1 cellular context compared by ENCODE assay signal in genomic region chr11:86148339-86148738, GRCh38.
TF ChIP-seq lines count a peak whose summit lies in the region.

No MANE protein-coding gene starts in this region.

TF ChIP-seq in K562, 482 proteins besides CTCF, POLR2A, EP300 and RAD21 (continued from another document and continues in another):
- peak; percentile 90 for TF ChIP-seq ARID3A (IDR thresholded peaks at IDR 0.05; ENCODE audit: borderline replicate concordance, low read depth, low read length)
- TF ChIP-seq EHMT2 (IDR thresholded peaks at IDR 0.05) = 0 out of 2 replicates have a peak, but pooled peaks have one; percentile 9
- TF ChIP-seq DPF2 (IDR thresholded peaks at IDR 0.05) = peak; percentile 94
- peak; percentile 98 for TF ChIP-seq ARID1B (IDR thresholded peaks at IDR 0.05)
- TF ChIP-seq NCOA2 (IDR thresholded peaks at IDR 0.05; ENCODE audit: partially characterized antibody in 2 of 2) = peak in 1 of 2 experiments; percentile 44
- TF ChIP-seq MYNN (IDR thresholded peaks at IDR 0.05) = 0 out of 2 replicates have a peak, but pooled peaks have one; percentile 56
- no peak for TF ChIP-seq MYNN (CRISPR knock-in tag; IDR thresholded peaks at IDR 0.05)
- TF ChIP-seq MLLT1 (IDR thresholded peaks at IDR 0.05) = peak; percentile 82 to 83
- TF ChIP-seq ZBTB11 (CRISPR knock-in tag; IDR thresholded peaks at IDR 0.05) = 0 out of 6 replicates have a peak, but pooled peaks of 1 of the 3 experiments have one; percentile 36
- TF ChIP-seq L3MBTL2 (IDR thresholded peaks at IDR 0.05) = peak; percentile 41; the same call in 1 of the 2 replicates
- TF ChIP-seq TAF9B (IDR thresholded peaks at IDR 0.05; ENCODE audit: partially characterized antibody) = peak; percentile 38
- peak; percentile 35; the same call in 1 of the 2 replicates for TF ChIP-seq ZNF274 (IDR thresholded peaks at IDR 0.05; ENCODE audit: borderline replicate concordance, low read depth, low read length)
- no peak for TF ChIP-seq SLC30A9 (CRISPR knock-in tag; IDR thresholded peaks at IDR 0.05)
- no peak for TF ChIP-seq ZBTB7A (IDR thresholded peaks at IDR 0.05; ENCODE audit: borderline replicate concordance, control insufficient read depth, low read depth, low read length)
- no peak for TF ChIP-seq CBX8 (IDR thresholded peaks at IDR 0.05; ENCODE audit: borderline replicate concordance, extremely low read depth, low read depth, low read length, poor library complexity, severe bottlenecking)
- no peak for TF ChIP-seq ZNF75A (CRISPR knock-in tag; IDR thresholded peaks at IDR 0.05)
- peak; percentile 75; the same call in 1 of the 2 replicates for TF ChIP-seq ZNF592 (IDR thresholded peaks at IDR 0.05)
- peak; percentile 28; the same call in 1 of the 2 replicates for TF ChIP-seq EP400 (IDR thresholded peaks at IDR 0.05)
- peak; percentile 87 for TF ChIP-seq SOX6 (IDR thresholded peaks at IDR 0.05)
- TF ChIP-seq ZNF644 (tag; IDR thresholded peaks at IDR 0.05; ENCODE audit: low read depth) = no peak
- TF ChIP-seq ZNF134 (CRISPR knock-in tag; conservative IDR thresholded peaks at IDR 0.05) = no peak
- TF ChIP-seq TRIM24 (IDR thresholded peaks at IDR 0.05) = peak; percentile 68 to 89; a peak in 3 of 4 replicates
- TF ChIP-seq MED1 (CRISPR knock-in tag; IDR thresholded peaks at IDR 0.05; ENCODE audit: borderline replicate concordance) = no peak
- TF ChIP-seq NCOA4 (IDR thresholded peaks at IDR 0.05; ENCODE audit: partially characterized antibody) = peak; percentile 8
- peak; percentile 81 for TF ChIP-seq ZBTB2 (IDR thresholded peaks at IDR 0.05)
- peak; percentile 90 for TF ChIP-seq PML (IDR thresholded peaks at IDR 0.05; ENCODE audit: low read length)
- TF ChIP-seq CTBP1 (IDR thresholded peaks at IDR 0.05; ENCODE audit: borderline replicate concordance) = peak; percentile 36; the same call in 1 of the 2 replicates
- TF ChIP-seq ZNF398 (CRISPR knock-in tag; IDR thresholded peaks at IDR 0.05) = no peak
- no peak for TF ChIP-seq ZNF609 (CRISPR knock-in tag; IDR thresholded peaks at IDR 0.05; ENCODE audit: borderline replicate concordance)
- TF ChIP-seq CSDE1 (IDR thresholded peaks at IDR 0.05) = no peak
- peak; percentile 70 for TF ChIP-seq MTA1 (IDR thresholded peaks at IDR 0.05; ENCODE audit: borderline replicate concordance)
- peak; percentile 69; the same call in 1 of the 2 replicates for TF ChIP-seq HLTF (IDR thresholded peaks at IDR 0.05)
- TF ChIP-seq C11orf30 (IDR thresholded peaks at IDR 0.05; ENCODE audit: low read depth) = peak; percentile 86
- no peak for TF ChIP-seq ETV5 (CRISPR knock-in tag; IDR thresholded peaks at IDR 0.05; ENCODE audit: low read depth)
- peak; percentile 71 for TF ChIP-seq CCNT2 (IDR thresholded peaks at IDR 0.05; ENCODE audit: borderline replicate concordance, extremely low read depth, insufficient read length, low read depth, low read length)
- no peak for TF ChIP-seq ZNF764 (CRISPR knock-in tag; IDR thresholded peaks at IDR 0.05; ENCODE audit: low read depth)
- TF ChIP-seq CGGBP1 (CRISPR knock-in tag; IDR thresholded peaks at IDR 0.05) = no peak
- no peak for TF ChIP-seq THRAP3 (IDR thresholded peaks at IDR 0.05; ENCODE audit: borderline replicate concordance)
- peak in 1 of 2 experiments; percentile 61; a peak in 2 of 4 replicates for TF ChIP-seq MNT (conservative IDR thresholded peaks at IDR 0.05)
- TF ChIP-seq NRF1 (conservative IDR thresholded peaks at IDR 0.05 in 1 of 2, IDR thresholded peaks at IDR 0.05 in 1 of 2) = no peak
